ENCODE assay signal across 8 cellular contexts in the genomic region with DNA sequence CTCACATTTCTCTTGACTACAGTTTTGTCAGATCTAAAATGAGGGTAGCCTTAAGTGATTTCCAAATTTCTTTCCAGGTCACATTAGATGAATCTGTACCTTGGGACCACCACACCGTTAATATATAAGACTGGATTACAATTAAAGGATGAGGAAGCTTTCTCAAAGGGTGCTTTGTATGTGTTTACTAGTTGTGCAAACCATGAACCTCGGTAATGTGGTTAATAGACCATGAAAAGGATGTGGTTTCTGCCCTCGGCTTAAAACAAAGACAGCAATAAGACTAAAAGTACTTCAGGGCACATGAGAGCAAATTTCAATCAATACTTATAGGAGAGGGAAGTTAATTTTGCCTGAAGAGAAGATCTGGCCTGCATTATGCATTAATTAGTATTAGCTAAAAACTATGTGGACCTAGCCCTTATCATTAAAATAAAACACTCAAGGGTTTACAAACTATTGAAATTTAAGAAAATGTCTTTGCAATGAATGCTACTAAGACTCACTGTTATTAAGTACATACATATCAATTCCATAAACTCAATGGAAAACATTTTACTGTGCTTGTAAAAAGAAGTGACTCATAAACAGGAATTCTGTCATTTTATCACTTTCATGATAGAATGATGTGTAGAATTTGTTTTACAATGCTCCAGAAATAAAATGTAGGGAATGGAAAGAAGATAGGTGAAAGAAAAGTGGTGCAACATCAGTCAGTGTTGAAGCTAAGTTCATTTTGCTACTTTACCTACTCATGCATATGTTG. TPM values are rescaled to one million over a fixed set of nuclear protein-coding genes. Genes with fewer than 3 reads are reported as not detected.
DNase-seq lines count a peak whose midpoint lies in the region; ATAC-seq and TF ChIP-seq lines count a peak whose summit lies in the region.

No MANE protein-coding gene starts in this region.

- H3K27ac ChIP-seq in ascending aorta (peak overlapping the region in 1 of 2 donors; percentile 97), neutrophil (peak overlapping the region; percentile 97)

- DNase-seq in DMS53 (lab: John Stamatoyannopoulos, UW) = peak; percentile 36
- DNase-seq in DMS53 treated with DMSO at 0.1 percent for 48 hours (lab: John Stamatoyannopoulos, UW; ENCODE audit: unreplicated experiment) = no peak
- DNase-seq in M059J (ENCODE audit: low read depth) = peak; percentile 82
- no peak for DNase-seq in ascending aorta (ENCODE audit: low spot score in 2 of 2)
- DNase-seq in effector CD4-positive, alpha-beta T cell = no peak
- DNase-seq in NCI-H2081 treated with DMSO at 0.1 percent for 48 hours (lab: John Stamatoyannopoulos, UW) = no peak

- TF ChIP-seq CTCF in ascending aorta (IDR thresholded peaks at IDR 0.05) (no peak), neutrophil (IDR thresholded peaks at IDR 0.05) (no peak)

- H3K4me1 ChIP-seq in ascending aorta (peaks cover 0 to 7% of the 10 kb centered on the region in 2 donors), neutrophil (ENCODE audit: control insufficient read depth in 1 of 2, insufficient read depth in 1 of 2, low read depth in 1 of 2, low read length in 1 of 2) (peaks cover 35 to 55% of the 10 kb centered on the region in 2 experiments)

- peak; percentile 51 for ATAC-seq in GM21723 (IDR thresholded peaks at IDR 0.05; ENCODE audit: unreplicated experiment)

- H3K36me3 ChIP-seq in ascending aorta = no peaks in the 10 kb centered on the region
- H3K36me3 ChIP-seq in neutrophil = peaks cover 5% of the 10 kb centered on the region

- intact Hi-C loops in ascending aorta (cut with DNase I) = loop anchor here (10.0 kb wide), 1 partner anchor 1344 kb away; no protein-coding TSS in a partner anchor

- H3K27me3 ChIP-seq in ascending aorta (no peaks in the 10 kb centered on the region), neutrophil (no peaks in the 10 kb centered on the region)

- no peaks in the 10 kb centered on the region for H3K9me3 ChIP-seq in ascending aorta
- no peaks in the 10 kb centered on the region for H3K9me3 ChIP-seq in neutrophil

- H3K4me3 ChIP-seq in ascending aorta = peak overlapping the region; percentile 74 to 79
- peak overlapping the region; percentile 72 to 90 for H3K4me3 ChIP-seq in neutrophil (ENCODE audit: low read depth in 1 of 2, low read length in 1 of 2)

RNA-seq across cellular contexts. Expression of a gene that starts 0.9 kb away (rescaled TPM):
- 23.8 and 33.6 TPM in 2 replicates for total RNA-seq in M059J (2014; rRNA removed; shearing (Covaris generic))
- 65.3 TPM for total RNA-seq in ascending aorta

Comparison
In these comparisons a context has a peak if more than half of its experiments do, and no peak if none do; other contexts are left out.
1. DNase-seq: peak in DMS53 (single experiment) and M059J (single experiment); none in DMS53 treated with DMSO at 0.1 percent for 48 hours (single experiment), ascending aorta (0 of 2), effector CD4-positive, alpha-beta T cell (single experiment) and NCI-H2081 treated with DMSO at 0.1 percent for 48 hours (single experiment).